8 cellular contexts compared by ENCODE assay signal in genomic region chr15:71730277-71731144, GRCh38.
DNase-seq lines count a peak whose midpoint lies in the region; ATAC-seq and TF ChIP-seq lines count a peak whose summit lies in the region.

No MANE protein-coding gene starts in this region.

- H3K36me3 ChIP-seq in gastrocnemius medialis = no peaks in the 10 kb centered on the region

- TF ChIP-seq CTCF in Calu3 (IDR thresholded peaks at IDR 0.05; ENCODE audit: unreplicated experiment) = peak; percentile 87
- peak; percentile 51 to 85 (median 73) for TF ChIP-seq CTCF in gastrocnemius medialis (IDR thresholded peaks at IDR 0.05 in 4 of 5, conservative IDR thresholded peaks at IDR 0.05 in 1 of 5)

- DNase-seq in Calu3 (peak; percentile 57), NCI-H69 (lab: John Stamatoyannopoulos, UW) (peak; percentile 39), left ventricle myocardium superior (peak; percentile 44), gastrocnemius medialis (no peak)
- peak; percentile 16 for DNase-seq in activated naive CD8-positive, alpha-beta T cell treated with anti-CD3 and anti-CD28 coated beads for 36 hours
- no peak for DNase-seq in effector CD8-positive, alpha-beta T cell (lab: John Stamatoyannopoulos, UW)

- no peaks in the 10 kb centered on the region for H3K36me3 Mint-ChIP-seq in Calu3 (ENCODE audit: insufficient read depth, unreplicated experiment)
- no peaks in the 10 kb centered on the region for H3K36me3 Mint-ChIP-seq in activated naive CD8-positive, alpha-beta T cell treated with anti-CD3 and anti-CD28 coated beads for 36 hours

- no peaks in the 10 kb centered on the region for H3K9me3 Mint-ChIP-seq in Calu3 (ENCODE audit: low read depth, unreplicated experiment)
- H3K9me3 Mint-ChIP-seq in activated naive CD8-positive, alpha-beta T cell treated with anti-CD3 and anti-CD28 coated beads for 36 hours = no peaks in the 10 kb centered on the region

- no peaks in the 10 kb centered on the region for H3K27me3 Mint-ChIP-seq in Calu3 (ENCODE audit: unreplicated experiment)
- H3K27me3 Mint-ChIP-seq in activated naive CD8-positive, alpha-beta T cell treated with anti-CD3 and anti-CD28 coated beads for 36 hours = peaks cover 19% of the 10 kb centered on the region

- no TSS peak for BruUV-seq in Calu3 (replicated peaks; lab: Mats Ljungman, UMichigan)

- H3K9me3 ChIP-seq in gastrocnemius medialis = no peaks in the 10 kb centered on the region

- intact Hi-C loops in Calu3 (cut with micrococcal nuclease; ENCODE audit: unreplicated experiment) = loop anchor here (1.0 to 5.0 kb wide), 4 partner anchors 73 to 282 kb away; no protein-coding TSS in a partner anchor
- intact Hi-C loops in left ventricle myocardium superior (cut with micrococcal nuclease) = no loop called here
- intact Hi-C loops in gastrocnemius medialis (cut with DNase I; ENCODE audit: low total_unique reads) = loop anchor here (1.0 kb wide), 3 partner anchors 154 to 282 kb away; no protein-coding TSS in a partner anchor

- no peaks in the 10 kb centered on the region for H3K27me3 ChIP-seq in gastrocnemius medialis

- peaks cover 7% of the 10 kb centered on the region for H3K4me1 Mint-ChIP-seq in Calu3 (ENCODE audit: low read depth, unreplicated experiment)
- peaks cover 2% of the 10 kb centered on the region for H3K4me1 Mint-ChIP-seq in activated naive CD8-positive, alpha-beta T cell treated with anti-CD3 and anti-CD28 coated beads for 36 hours

- CTCF ChIA-PET in Calu3 (lab: Charles Lee) = no interaction called here

- TF ChIP-seq POLR2A in gastrocnemius medialis (IDR thresholded peaks at IDR 0.05) = no peak

- H3K4me3 Mint-ChIP-seq in Calu3 (ENCODE audit: low read depth, unreplicated experiment) = no peak overlapping the region
- H3K4me3 Mint-ChIP-seq in activated naive CD8-positive, alpha-beta T cell treated with anti-CD3 and anti-CD28 coated beads for 36 hours = no peak overlapping the region

- H3K4me3 ChIP-seq in gastrocnemius medialis = no peak overlapping the region

- in situ Hi-C loops in gastrocnemius medialis (cut with MboI; ENCODE audit: low sequenced_read_pairs in 4 of 4) = loop anchor here in 3 of 4 donors (5.0 to 10.0 kb wide), 4 partner anchors 156 to 286 kb away; no protein-coding TSS in a partner anchor

- no peak overlapping the region for H3K27ac ChIP-seq in gastrocnemius medialis

- ATAC-seq in GM21515 (IDR thresholded peaks at IDR 0.05; ENCODE audit: unreplicated experiment) (peak; percentile 59), left ventricle myocardium superior (peak; percentile 83), gastrocnemius medialis (peak; percentile 81 to 82), HG02973 (IDR thresholded peaks at IDR 0.05; ENCODE audit: unreplicated experiment) (no peak)

- H3K4me1 ChIP-seq in gastrocnemius medialis = peaks cover 0 to 3% of the 10 kb centered on the region in 2 donors

- H3K27ac Mint-ChIP-seq in Calu3 (ENCODE audit: unreplicated experiment) = no peak overlapping the region
- no peak overlapping the region for H3K27ac Mint-ChIP-seq in activated naive CD8-positive, alpha-beta T cell treated with anti-CD3 and anti-CD28 coated beads for 36 hours

Comparison
In these comparisons a context has a peak if more than half of its experiments do, and no peak if none do; other contexts are left out.
1. DNase-seq: peak in Calu3 (single experiment), NCI-H69 (single experiment), activated naive CD8-positive, alpha-beta T cell treated with anti-CD3 and anti-CD28 coated beads for 36 hours (single experiment) and left ventricle myocardium superior (single experiment); none in gastrocnemius medialis (0 of 2) and effector CD8-positive, alpha-beta T cell (single experiment).